1 cellular context compared by ENCODE assay signal in the genomic region with DNA sequence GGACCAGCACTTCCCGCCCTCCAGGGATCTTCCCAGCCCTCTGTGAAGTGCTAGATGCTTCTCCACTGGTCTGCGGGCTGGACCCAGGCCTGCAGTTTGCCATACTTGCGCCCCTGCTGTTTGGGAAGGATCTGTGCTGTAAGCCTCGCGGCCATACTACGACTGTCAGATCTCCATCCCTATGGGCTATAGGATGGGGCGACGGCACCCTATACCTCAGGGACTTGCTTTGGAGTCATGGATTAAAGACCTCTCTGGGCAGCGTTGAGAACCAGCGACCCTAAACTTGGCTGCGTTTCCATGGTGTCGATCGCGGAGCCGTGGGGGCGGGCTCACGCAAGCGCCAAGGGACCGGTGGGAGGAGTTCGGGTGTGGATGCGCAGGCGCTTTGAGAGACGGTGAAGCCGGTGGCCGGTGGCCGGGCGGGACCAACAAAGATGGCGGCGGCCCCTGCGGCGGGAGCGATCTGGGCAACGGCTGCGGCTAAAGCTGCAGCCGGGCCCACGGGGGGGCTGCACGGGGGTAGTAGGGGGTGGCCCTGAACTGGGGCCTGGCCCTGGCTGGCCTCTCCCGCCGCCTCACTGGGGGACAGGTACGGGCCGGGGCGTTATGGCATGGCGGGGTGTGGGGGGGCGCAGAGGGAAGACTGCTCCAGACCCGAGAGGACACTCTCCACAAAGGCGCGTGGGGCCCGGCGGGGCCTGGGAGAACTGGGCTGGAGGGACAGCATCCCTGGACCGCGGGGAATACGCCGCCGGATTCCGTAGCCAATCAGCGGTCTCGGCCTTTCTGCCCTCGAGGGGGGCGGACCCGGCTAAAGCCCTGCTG.
TF ChIP-seq lines count a peak whose summit lies in the region.

A gene with protein sequence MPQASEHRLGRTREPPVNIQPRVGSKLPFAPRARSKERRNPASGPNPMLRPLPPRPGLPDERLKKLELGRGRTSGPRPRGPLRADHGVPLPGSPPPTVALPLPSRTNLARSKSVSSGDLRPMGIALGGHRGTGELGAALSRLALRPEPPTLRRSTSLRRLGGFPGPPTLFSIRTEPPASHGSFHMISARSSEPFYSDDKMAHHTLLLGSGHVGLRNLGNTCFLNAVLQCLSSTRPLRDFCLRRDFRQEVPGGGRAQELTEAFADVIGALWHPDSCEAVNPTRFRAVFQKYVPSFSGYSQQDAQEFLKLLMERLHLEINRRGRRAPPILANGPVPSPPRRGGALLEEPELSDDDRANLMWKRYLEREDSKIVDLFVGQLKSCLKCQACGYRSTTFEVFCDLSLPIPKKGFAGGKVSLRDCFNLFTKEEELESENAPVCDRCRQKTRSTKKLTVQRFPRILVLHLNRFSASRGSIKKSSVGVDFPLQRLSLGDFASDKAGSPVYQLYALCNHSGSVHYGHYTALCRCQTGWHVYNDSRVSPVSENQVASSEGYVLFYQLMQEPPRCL (plus strand): TSS at position 414 of the 828 bp plus-strand sequence. CDS start 1,141 bp downstream, outside the sequence.

TF ChIP-seq in K562, 482 proteins besides CTCF, POLR2A, EP300 and RAD21 (continued from another document and continues in another):
- TF ChIP-seq, protein P1, sequence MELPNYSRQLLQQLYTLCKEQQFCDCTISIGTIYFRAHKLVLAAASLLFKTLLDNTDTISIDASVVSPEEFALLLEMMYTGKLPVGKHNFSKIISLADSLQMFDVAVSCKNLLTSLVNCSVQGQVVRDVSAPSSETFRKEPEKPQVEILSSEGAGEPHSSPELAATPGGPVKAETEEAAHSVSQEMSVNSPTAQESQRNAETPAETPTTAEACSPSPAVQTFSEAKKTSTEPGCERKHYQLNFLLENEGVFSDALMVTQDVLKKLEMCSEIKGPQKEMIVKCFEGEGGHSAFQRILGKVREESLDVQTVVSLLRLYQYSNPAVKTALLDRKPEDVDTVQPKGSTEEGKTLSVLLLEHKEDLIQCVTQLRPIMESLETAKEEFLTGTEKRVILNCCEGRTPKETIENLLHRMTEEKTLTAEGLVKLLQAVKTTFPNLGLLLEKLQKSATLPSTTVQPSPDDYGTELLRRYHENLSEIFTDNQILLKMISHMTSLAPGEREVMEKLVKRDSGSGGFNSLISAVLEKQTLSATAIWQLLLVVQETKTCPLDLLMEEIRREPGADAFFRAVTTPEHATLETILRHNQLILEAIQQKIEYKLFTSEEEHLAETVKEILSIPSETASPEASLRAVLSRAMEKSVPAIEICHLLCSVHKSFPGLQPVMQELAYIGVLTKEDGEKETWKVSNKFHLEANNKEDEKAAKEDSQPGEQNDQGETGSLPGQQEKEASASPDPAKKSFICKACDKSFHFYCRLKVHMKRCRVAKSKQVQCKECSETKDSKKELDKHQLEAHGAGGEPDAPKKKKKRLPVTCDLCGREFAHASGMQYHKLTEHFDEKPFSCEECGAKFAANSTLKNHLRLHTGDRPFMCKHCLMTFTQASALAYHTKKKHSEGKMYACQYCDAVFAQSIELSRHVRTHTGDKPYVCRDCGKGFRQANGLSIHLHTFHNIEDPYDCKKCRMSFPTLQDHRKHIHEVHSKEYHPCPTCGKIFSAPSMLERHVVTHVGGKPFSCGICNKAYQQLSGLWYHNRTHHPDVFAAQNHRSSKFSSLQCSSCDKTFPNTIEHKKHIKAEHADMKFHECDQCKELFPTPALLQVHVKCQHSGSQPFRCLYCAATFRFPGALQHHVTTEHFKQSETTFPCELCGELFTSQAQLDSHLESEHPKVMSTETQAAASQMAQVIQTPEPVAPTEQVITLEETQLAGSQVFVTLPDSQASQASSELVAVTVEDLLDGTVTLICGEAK (IDR thresholded peaks at IDR 0.05), result no peak
- TF ChIP-seq, protein P1 (CRISPR knock-in tag; IDR thresholded peaks at IDR 0.05), result no peak
- TF ChIP-seq MTA2 (IDR thresholded peaks at IDR 0.05; ENCODE audit: low read depth), result no peak
- TF ChIP-seq, protein P2, sequence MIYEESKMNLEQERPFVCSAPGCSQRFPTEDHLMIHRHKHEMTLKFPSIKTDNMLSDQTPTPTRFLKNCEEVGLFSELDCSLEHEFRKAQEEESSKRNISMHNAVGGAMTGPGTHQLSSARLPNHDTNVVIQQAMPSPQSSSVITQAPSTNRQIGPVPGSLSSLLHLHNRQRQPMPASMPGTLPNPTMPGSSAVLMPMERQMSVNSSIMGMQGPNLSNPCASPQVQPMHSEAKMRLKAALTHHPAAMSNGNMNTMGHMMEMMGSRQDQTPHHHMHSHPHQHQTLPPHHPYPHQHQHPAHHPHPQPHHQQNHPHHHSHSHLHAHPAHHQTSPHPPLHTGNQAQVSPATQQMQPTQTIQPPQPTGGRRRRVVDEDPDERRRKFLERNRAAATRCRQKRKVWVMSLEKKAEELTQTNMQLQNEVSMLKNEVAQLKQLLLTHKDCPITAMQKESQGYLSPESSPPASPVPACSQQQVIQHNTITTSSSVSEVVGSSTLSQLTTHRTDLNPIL (CRISPR knock-in tag; IDR thresholded peaks at IDR 0.05), result no peak
- TF ChIP-seq, protein P3, sequence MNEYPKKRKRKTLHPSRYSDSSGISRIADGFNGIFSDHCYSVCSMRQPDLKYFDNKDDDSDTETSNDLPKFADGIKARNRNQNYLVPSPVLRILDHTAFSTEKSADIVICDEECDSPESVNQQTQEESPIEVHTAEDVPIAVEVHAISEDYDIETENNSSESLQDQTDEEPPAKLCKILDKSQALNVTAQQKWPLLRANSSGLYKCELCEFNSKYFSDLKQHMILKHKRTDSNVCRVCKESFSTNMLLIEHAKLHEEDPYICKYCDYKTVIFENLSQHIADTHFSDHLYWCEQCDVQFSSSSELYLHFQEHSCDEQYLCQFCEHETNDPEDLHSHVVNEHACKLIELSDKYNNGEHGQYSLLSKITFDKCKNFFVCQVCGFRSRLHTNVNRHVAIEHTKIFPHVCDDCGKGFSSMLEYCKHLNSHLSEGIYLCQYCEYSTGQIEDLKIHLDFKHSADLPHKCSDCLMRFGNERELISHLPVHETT (CRISPR knock-in tag; conservative IDR thresholded peaks at IDR 0.05 in 1 of 2, IDR thresholded peaks at IDR 0.05 in 1 of 2), result 0 out of 4 replicates have a peak, but pooled peaks of 1 of the 2 experiments have one; percentile 42
- peak; percentile 94 to 98 (median 98) for TF ChIP-seq YY1 (IDR thresholded peaks at IDR 0.05; ENCODE audit: borderline replicate concordance in 1 of 3, control insufficient read depth in 1 of 3, extremely low read depth in 1 of 3, insufficient read depth in 3 of 3, insufficient read length in 1 of 3, insufficient replicate concordance in 2 of 3, low read depth in 1 of 3, low read length in 2 of 3)
- no peak for TF ChIP-seq HSF4 (CRISPR knock-in tag; IDR thresholded peaks at IDR 0.05; ENCODE audit: borderline replicate concordance)
- TF ChIP-seq, protein P4, sequence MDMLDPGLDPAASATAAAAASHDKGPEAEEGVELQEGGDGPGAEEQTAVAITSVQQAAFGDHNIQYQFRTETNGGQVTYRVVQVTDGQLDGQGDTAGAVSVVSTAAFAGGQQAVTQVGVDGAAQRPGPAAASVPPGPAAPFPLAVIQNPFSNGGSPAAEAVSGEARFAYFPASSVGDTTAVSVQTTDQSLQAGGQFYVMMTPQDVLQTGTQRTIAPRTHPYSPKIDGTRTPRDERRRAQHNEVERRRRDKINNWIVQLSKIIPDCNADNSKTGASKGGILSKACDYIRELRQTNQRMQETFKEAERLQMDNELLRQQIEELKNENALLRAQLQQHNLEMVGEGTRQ (CRISPR knock-in tag; IDR thresholded peaks at IDR 0.05), result no peak
- no peak for TF ChIP-seq PHTF2 (CRISPR knock-in tag; IDR thresholded peaks at IDR 0.05)
- no peak for TF ChIP-seq ARHGAP35 (IDR thresholded peaks at IDR 0.05; ENCODE audit: partially characterized antibody)
- no peak for TF ChIP-seq ZNF224 (CRISPR knock-in tag; IDR thresholded peaks at IDR 0.05)
- no peak for TF ChIP-seq BCOR (IDR thresholded peaks at IDR 0.05)
- TF ChIP-seq CSDE1 (IDR thresholded peaks at IDR 0.05), result no peak
- TF ChIP-seq ZNF780A (CRISPR knock-in tag; IDR thresholded peaks at IDR 0.05), result no peak
- no peak for TF ChIP-seq PHB (CRISPR knock-in tag; IDR thresholded peaks at IDR 0.05)
- TF ChIP-seq ARID2 (IDR thresholded peaks at IDR 0.05), result no peak
- TF ChIP-seq ZNF347 (CRISPR knock-in tag; IDR thresholded peaks at IDR 0.05; ENCODE audit: low read depth), result no peak
- TF ChIP-seq ZNF408 (CRISPR knock-in tag; IDR thresholded peaks at IDR 0.05; ENCODE audit: low read depth), result no peak
- TF ChIP-seq, protein P5, sequence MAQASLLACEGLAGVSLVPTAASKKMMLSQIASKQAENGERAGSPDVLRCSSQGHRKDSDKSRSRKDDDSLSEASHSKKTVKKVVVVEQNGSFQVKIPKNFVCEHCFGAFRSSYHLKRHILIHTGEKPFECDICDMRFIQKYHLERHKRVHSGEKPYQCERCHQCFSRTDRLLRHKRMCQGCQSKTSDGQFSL (CRISPR knock-in tag; IDR thresholded peaks at IDR 0.05), result peak; percentile 98
- TF ChIP-seq, protein P5 (tag; IDR thresholded peaks at IDR 0.05), result peak in 1 of 2 experiments; percentile 96; a peak in 2 of 4 replicates
- peak; percentile 85 for TF ChIP-seq NFYB (IDR thresholded peaks at IDR 0.05; ENCODE audit: extremely low read depth, insufficient read length)
- TF ChIP-seq NR2F6 (CRISPR knock-in tag; IDR thresholded peaks at IDR 0.05), result no peak
- no peak for TF ChIP-seq XRCC5 (IDR thresholded peaks at IDR 0.05; ENCODE audit: low read depth, low read length)
- peak; percentile 85 for TF ChIP-seq POLR2G (IDR thresholded peaks at IDR 0.05; ENCODE audit: low read depth, low read length)
- TF ChIP-seq, protein P6, sequence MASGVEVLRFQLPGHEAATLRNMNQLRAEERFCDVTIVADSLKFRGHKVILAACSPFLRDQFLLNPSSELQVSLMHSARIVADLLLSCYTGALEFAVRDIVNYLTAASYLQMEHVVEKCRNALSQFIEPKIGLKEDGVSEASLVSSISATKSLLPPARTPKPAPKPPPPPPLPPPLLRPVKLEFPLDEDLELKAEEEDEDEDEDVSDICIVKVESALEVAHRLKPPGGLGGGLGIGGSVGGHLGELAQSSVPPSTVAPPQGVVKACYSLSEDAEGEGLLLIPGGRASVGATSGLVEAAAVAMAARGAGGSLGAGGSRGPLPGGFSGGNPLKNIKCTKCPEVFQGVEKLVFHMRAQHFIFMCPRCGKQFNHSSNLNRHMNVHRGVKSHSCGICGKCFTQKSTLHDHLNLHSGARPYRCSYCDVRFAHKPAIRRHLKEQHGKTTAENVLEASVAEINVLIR (CRISPR knock-in tag; IDR thresholded peaks at IDR 0.05), result no peak
- peak; percentile 76 for TF ChIP-seq EGR1 (conservative IDR thresholded peaks at IDR 0.05)
- TF ChIP-seq CBX1 (IDR thresholded peaks at IDR 0.05; ENCODE audit: low read depth), result peak; percentile 88
- no peak for TF ChIP-seq HNRNPUL1 (IDR thresholded peaks at IDR 0.05; ENCODE audit: low read length)
- no peak for TF ChIP-seq ZNF24 (IDR thresholded peaks at IDR 0.05)
- TF ChIP-seq SP2 (IDR thresholded peaks at IDR 0.05; ENCODE audit: extremely low read depth, low read depth, low read length, poor library complexity, severe bottlenecking), result no peak
- TF ChIP-seq CEBPB (tag; IDR thresholded peaks at IDR 0.05), result no peak
- TF ChIP-seq DDX20 (tag; IDR thresholded peaks at IDR 0.05; ENCODE audit: low read depth), result no peak
- TF ChIP-seq YBX1 (IDR thresholded peaks at IDR 0.05), result no peak
- TF ChIP-seq, protein P7, sequence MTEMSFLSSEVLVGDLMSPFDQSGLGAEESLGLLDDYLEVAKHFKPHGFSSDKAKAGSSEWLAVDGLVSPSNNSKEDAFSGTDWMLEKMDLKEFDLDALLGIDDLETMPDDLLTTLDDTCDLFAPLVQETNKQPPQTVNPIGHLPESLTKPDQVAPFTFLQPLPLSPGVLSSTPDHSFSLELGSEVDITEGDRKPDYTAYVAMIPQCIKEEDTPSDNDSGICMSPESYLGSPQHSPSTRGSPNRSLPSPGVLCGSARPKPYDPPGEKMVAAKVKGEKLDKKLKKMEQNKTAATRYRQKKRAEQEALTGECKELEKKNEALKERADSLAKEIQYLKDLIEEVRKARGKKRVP (CRISPR knock-in tag; IDR thresholded peaks at IDR 0.05), result no peak
- TF ChIP-seq TCF7 (IDR thresholded peaks at IDR 0.05; ENCODE audit: borderline replicate concordance), result 0 out of 2 replicates have a peak, but pooled peaks have one; percentile 34
- TF ChIP-seq RBM39 (optimal IDR thresholded peaks at IDR 0.05; ENCODE audit: low read depth, low read length), result no peak
- no peak for TF ChIP-seq GTF2A2 (tag; IDR thresholded peaks at IDR 0.05)
- no peak for TF ChIP-seq ZNF584 (CRISPR knock-in tag; IDR thresholded peaks at IDR 0.05; ENCODE audit: low read depth)
- TF ChIP-seq DPF2 (IDR thresholded peaks at IDR 0.05), result no peak
- TF ChIP-seq TAF9B (IDR thresholded peaks at IDR 0.05; ENCODE audit: partially characterized antibody), result peak; percentile 98
- no peak for TF ChIP-seq GABPA (tag; conservative IDR thresholded peaks at IDR 0.05; ENCODE audit: low read depth)
- TF ChIP-seq, protein P8, sequence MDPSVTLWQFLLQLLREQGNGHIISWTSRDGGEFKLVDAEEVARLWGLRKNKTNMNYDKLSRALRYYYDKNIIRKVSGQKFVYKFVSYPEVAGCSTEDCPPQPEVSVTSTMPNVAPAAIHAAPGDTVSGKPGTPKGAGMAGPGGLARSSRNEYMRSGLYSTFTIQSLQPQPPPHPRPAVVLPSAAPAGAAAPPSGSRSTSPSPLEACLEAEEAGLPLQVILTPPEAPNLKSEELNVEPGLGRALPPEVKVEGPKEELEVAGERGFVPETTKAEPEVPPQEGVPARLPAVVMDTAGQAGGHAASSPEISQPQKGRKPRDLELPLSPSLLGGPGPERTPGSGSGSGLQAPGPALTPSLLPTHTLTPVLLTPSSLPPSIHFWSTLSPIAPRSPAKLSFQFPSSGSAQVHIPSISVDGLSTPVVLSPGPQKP (CRISPR knock-in tag; IDR thresholded peaks at IDR 0.05), result no peak
- TF ChIP-seq ZNF274 (IDR thresholded peaks at IDR 0.05; ENCODE audit: borderline replicate concordance, low read depth, low read length), result no peak
